8 cellular contexts compared by ENCODE assay signal in genomic region chr7:75995052-75995471, GRCh38. TPM values are rescaled to one million over a fixed set of nuclear protein-coding genes. Genes with fewer than 3 reads are reported as not detected.
DNase-seq lines count a peak whose midpoint lies in the region; ATAC-seq and TF ChIP-seq lines count a peak whose summit lies in the region.

No MANE protein-coding gene starts in this region.

- no peak for DNase-seq in activated T-cell treated with anti-CD3 and anti-CD28 coated beads, Interleukin-2, amount 50 U/mL, for 24 hours
- no peak for DNase-seq in activated T-cell treated with anti-CD3 and anti-CD28 coated beads, Interleukin-2, amount 50 U/mL, for 48 hours
- DNase-seq in brain microvascular endothelial cell (no peak), lower lobe of right lung (no peak), tibial artery (peak in 1 of 2 donors; percentile 73), NCI-H1436 (lab: John Stamatoyannopoulos, UW) (no peak), amniotic stem cell (lab: John Stamatoyannopoulos, UW) (no peak)

- no peak overlapping the region for H3K27ac ChIP-seq in brain microvascular endothelial cell
- H3K27ac ChIP-seq in lower lobe of right lung = peak overlapping the region; percentile 89
- H3K27ac ChIP-seq in tibial artery = peak overlapping the region; percentile 96 to 99

- H3K27me3 ChIP-seq in brain microvascular endothelial cell (replicated peaks) = no peaks in the 10 kb centered on the region
- no peaks in the 10 kb centered on the region for H3K27me3 ChIP-seq in lower lobe of right lung (ENCODE audit: low read depth)
- H3K27me3 ChIP-seq in tibial artery = no peaks in the 10 kb centered on the region

- H3K4me1 Mint-ChIP-seq in activated T-cell treated with anti-CD3 and anti-CD28 coated beads, Interleukin-2, amount 50 U/mL, for 24 hours (ENCODE audit: low read depth) = peaks cover 27% of the 10 kb centered on the region

- intact Hi-C loops in lower lobe of right lung (cut with DNase I) (no loop called here), tibial artery (cut with DNase I; ENCODE audit: low total_unique reads) (no loop called here)

- H3K9me3 ChIP-seq in lower lobe of right lung (no peaks in the 10 kb centered on the region), tibial artery (no peaks in the 10 kb centered on the region)

- TF ChIP-seq CTCF in brain microvascular endothelial cell (IDR thresholded peaks at IDR 0.05; ENCODE audit: low read depth, low read length, missing control alignments) = no peak
- TF ChIP-seq CTCF in lower lobe of right lung (IDR thresholded peaks at IDR 0.05) = no peak
- no peak for TF ChIP-seq CTCF in tibial artery (IDR thresholded peaks at IDR 0.05)

- H3K36me3 Mint-ChIP-seq in activated T-cell treated with anti-CD3 and anti-CD28 coated beads, Interleukin-2, amount 50 U/mL, for 24 hours (ENCODE audit: low read depth) = peaks cover 24% of the 10 kb centered on the region

- H3K9me3 Mint-ChIP-seq in activated T-cell treated with anti-CD3 and anti-CD28 coated beads, Interleukin-2, amount 50 U/mL, for 24 hours = no peaks in the 10 kb centered on the region

- H3K4me3 Mint-ChIP-seq in activated T-cell treated with anti-CD3 and anti-CD28 coated beads, Interleukin-2, amount 50 U/mL, for 24 hours = peak overlapping the region; percentile 62

- H3K27me3 Mint-ChIP-seq in activated T-cell treated with anti-CD3 and anti-CD28 coated beads, Interleukin-2, amount 50 U/mL, for 24 hours = no peaks in the 10 kb centered on the region

- peak overlapping the region; percentile 59 for H3K4me3 ChIP-seq in brain microvascular endothelial cell (ENCODE audit: low read depth, low read length)
- peak overlapping the region; percentile 96 for H3K4me3 ChIP-seq in lower lobe of right lung
- H3K4me3 ChIP-seq in tibial artery = peak overlapping the region; percentile 73 to 93

- peaks cover 19% of the 10 kb centered on the region for H3K4me1 ChIP-seq in lower lobe of right lung
- H3K4me1 ChIP-seq in tibial artery = peaks cover 4 to 45% (median 27%) of the 10 kb centered on the region in 4 donors

- in situ Hi-C loops in brain microvascular endothelial cell (cut with HindIII; ENCODE audit: low pct_ligation_motif_present, low sequenced_read_pairs) = no loop called here

- H3K27ac Mint-ChIP-seq in activated T-cell treated with anti-CD3 and anti-CD28 coated beads, Interleukin-2, amount 50 U/mL, for 24 hours = no peak overlapping the region

- ATAC-seq in lower lobe of right lung = no peak
- ATAC-seq in GM21390 (IDR thresholded peaks at IDR 0.05; ENCODE audit: unreplicated experiment) = no peak

- H3K36me3 ChIP-seq in brain microvascular endothelial cell (replicated peaks) (peaks cover 3% of the 10 kb centered on the region), lower lobe of right lung (peaks cover 10% of the 10 kb centered on the region), tibial artery (peaks cover 0 to 17% (median 7%) of the 10 kb centered on the region in 3 donors)

RNA-seq across cellular contexts. Expression of gene TMEM120A, which starts 0.7 kb away (rescaled TPM):
- 42.7 TPM for total RNA-seq in lower lobe of right lung

RNA-seq across cellular contexts. Expression of gene STYXL1, which starts 52.7 kb away (rescaled TPM):
- 25.6 TPM for total RNA-seq in lower lobe of right lung

RNA-seq across cellular contexts. Expression of gene MDH2, which starts 52.8 kb away (rescaled TPM):
- 107 TPM for total RNA-seq in lower lobe of right lung
